In genomic region chrX:118727686-118728339, GRCh38 we compare ENCODE assay signal across 8 cellular contexts. TPM values are rescaled to one million over a fixed set of nuclear protein-coding genes. Genes with fewer than 3 reads are reported as not detected.
DNase-seq lines count a peak whose midpoint lies in the region; ATAC-seq and TF ChIP-seq lines count a peak whose summit lies in the region.

No MANE protein-coding gene starts in this region.

- TF ChIP-seq CTCF in fibroblast of pulmonary artery (IDR thresholded peaks at IDR 0.05; ENCODE audit: low read length, missing control alignments) (no peak), neural progenitor cell (IDR thresholded peaks at IDR 0.05) (no peak)

- H3K9me2 ChIP-seq in GM23248 (ENCODE audit: insufficient read depth), result no peaks in the 10 kb centered on the region

- H3K4me3 ChIP-seq in GM23248, result peak overlapping the region; percentile 82
- H3K4me3 ChIP-seq in fibroblast of pulmonary artery (replicated peaks; ENCODE audit: low read depth, low read length), result peak overlapping the region; percentile 62
- peak overlapping the region; percentile 63 for H3K4me3 ChIP-seq in neural progenitor cell

- CTCF ChIA-PET in T-cell (lab: Charles Lee), result no interaction called here

- no peaks in the 10 kb centered on the region for H3K36me3 Mint-ChIP-seq in T-cell
- H3K36me3 Mint-ChIP-seq in neural progenitor cell, result peaks cover 2% of the 10 kb centered on the region

- H3K79me2 ChIP-seq in GM23248 (ENCODE audit: insufficient read depth) (peaks cover 33% of the 10 kb centered on the region), neural progenitor cell (ENCODE audit: low read depth) (no peaks in the 10 kb centered on the region)

- peak; percentile 32 for DNase-seq in COLO668 (lab: John Stamatoyannopoulos, UW; ENCODE audit: unreplicated experiment)
- peak; percentile 50 for DNase-seq in GM23248
- no peak for DNase-seq in T-cell
- DNase-seq in fibroblast of pulmonary artery (ENCODE audit: low read depth), result peak; percentile 44
- peak; percentile 29 for DNase-seq in neural progenitor cell (ENCODE audit: low spot score)
- DNase-seq in NCI-H446 (lab: John Stamatoyannopoulos, UW), result no peak
- no peak for DNase-seq in KBM-7

- peaks cover 40% of the 10 kb centered on the region for H3K4me1 ChIP-seq in GM23248 (ENCODE audit: insufficient read depth)
- H3K4me1 ChIP-seq in neural progenitor cell, result no peaks in the 10 kb centered on the region

- WGBS in GM23248 (ENCODE audit: low coverage in 1 of 2, low lambda C conversion rate in 2 of 2, missing lambda C conversion rate in 2 of 2), 2 experiments, result 1 to 2% methylated on average over 21 to 32 of the region's 73 CpGs

- no peaks in the 10 kb centered on the region for H3K9me3 ChIP-seq in GM23248 (ENCODE audit: low read depth)
- no peaks in the 10 kb centered on the region for H3K9me3 ChIP-seq in neural progenitor cell (ENCODE audit: low read depth)

- in situ Hi-C loops in GM23248 (cut with MboI), result no loop called here
- in situ Hi-C loops in KBM-7 (cut with MboI; ENCODE audit: low pct_unique_long_range_greater_than_20kb, low sequenced_read_pairs), result no loop called here

- peak overlapping the region; percentile 62 to 70 (median 68) for H3K4me3 Mint-ChIP-seq in T-cell
- H3K4me3 Mint-ChIP-seq in neural progenitor cell, result peak overlapping the region; percentile 86

- H3K27ac Mint-ChIP-seq in T-cell, result no peak overlapping the region
- no peak overlapping the region for H3K27ac Mint-ChIP-seq in neural progenitor cell

- H3K4me1 Mint-ChIP-seq in T-cell (peaks cover 0 to 14% (median 4%) of the 10 kb centered on the region in 3 donors), neural progenitor cell (peaks cover 36% of the 10 kb centered on the region)

- H3K4me2 ChIP-seq in GM23248 (ENCODE audit: unreplicated experiment) (peak overlapping the region; percentile 83), neural progenitor cell (peak overlapping the region; percentile 83)

- H3F3A ChIP-seq in GM23248 (ENCODE audit: insufficient read depth) (peaks cover 16% of the 10 kb centered on the region; the same call in 1 of the 2 replicates), neural progenitor cell (ENCODE audit: low read depth) (no peaks in the 10 kb centered on the region)

- H3K9ac ChIP-seq in GM23248 (peak overlapping the region; percentile 96), neural progenitor cell (no peak overlapping the region)

- H3K27ac ChIP-seq in GM23248, result peak overlapping the region; percentile 80
- no peak overlapping the region for H3K27ac ChIP-seq in neural progenitor cell

- H3K9me3 Mint-ChIP-seq in T-cell (no peaks in the 10 kb centered on the region), neural progenitor cell (no peaks in the 10 kb centered on the region)

- H2AFZ ChIP-seq in GM23248 (peak overlapping the region; percentile 58), neural progenitor cell (replicated peaks) (peak overlapping the region; percentile 72)

- H3K36me3 ChIP-seq in GM23248 (ENCODE audit: low read depth) (no peaks in the 10 kb centered on the region), neural progenitor cell (no peaks in the 10 kb centered on the region)

- POLR2A ChIA-PET in T-cell (lab: Charles Lee), result no interaction called here

- peak; percentile 20 to 39 (median 29) for ATAC-seq in T-cell (replicated peaks in 1 of 4)
- no peak for ATAC-seq in GM21367 (IDR thresholded peaks at IDR 0.05; ENCODE audit: unreplicated experiment)

- H4K20me1 ChIP-seq in GM23248 (ENCODE audit: insufficient read depth), result no peaks in the 10 kb centered on the region
- no peaks in the 10 kb centered on the region for H4K20me1 ChIP-seq in neural progenitor cell (ENCODE audit: low read depth)

- H3K27me3 Mint-ChIP-seq in T-cell, result peaks cover 31 to 44% of the 10 kb centered on the region in 2 donors
- peaks cover 8% of the 10 kb centered on the region for H3K27me3 Mint-ChIP-seq in neural progenitor cell (ENCODE audit: insufficient read depth, low read depth)

- H3K27me3 ChIP-seq in GM23248 (replicated peaks; ENCODE audit: insufficient read depth) (no peaks in the 10 kb centered on the region), neural progenitor cell (peaks cover 42% of the 10 kb centered on the region)

RNA-seq across cellular contexts. Expression of gene IL13RA1, which starts 0.4 kb away (rescaled TPM):
- 51.2 and 55.8 TPM in 2 replicates for total RNA-seq in GM23248 (2014; rRNA removed; shearing (Covaris generic))
- polyA plus RNA-seq in GM23248 (2016; fragmentation: Nextera tagmentation; extraction: Ambion mirVana), result 47.2 and 47.9 TPM in 2 replicates
- total RNA-seq in T-cell, result 1 to 10 TPM in 2 of 5 donors, under 1 TPM in 2, not detected in 1; 0.50 to 1.1 (median 0.87) TPM
- 1.8 and 3.2 TPM in 2 replicates for total RNA-seq in neural progenitor cell (ENCODE audit: low replicate concordance)

Comparison
In these comparisons a context has a peak if more than half of its experiments do, and no peak if none do; other contexts are left out.
1. DNase-seq: peak in COLO668 (single experiment), GM23248 (single experiment), fibroblast of pulmonary artery (single experiment) and neural progenitor cell (single experiment); none in T-cell (0 of 34), NCI-H446 (0 of 2) and KBM-7 (single experiment).
2. RNA of gene IL13RA1, which starts 0.4 kb away (total RNA-seq): 51.2 to 55.8 TPM in GM23248; 1.8 to 3.2 TPM in neural progenitor cell and 0.50 to 1.1 TPM in T-cell; every median in the first group is over 10 times any median in the second.
3. Peak in every context shown above with its lines, with median percentiles within 50 percentile points of each other: H3K4me3 ChIP-seq.